Comparison of ENCODE assay signal across 14 cellular contexts in the genomic region with DNA sequence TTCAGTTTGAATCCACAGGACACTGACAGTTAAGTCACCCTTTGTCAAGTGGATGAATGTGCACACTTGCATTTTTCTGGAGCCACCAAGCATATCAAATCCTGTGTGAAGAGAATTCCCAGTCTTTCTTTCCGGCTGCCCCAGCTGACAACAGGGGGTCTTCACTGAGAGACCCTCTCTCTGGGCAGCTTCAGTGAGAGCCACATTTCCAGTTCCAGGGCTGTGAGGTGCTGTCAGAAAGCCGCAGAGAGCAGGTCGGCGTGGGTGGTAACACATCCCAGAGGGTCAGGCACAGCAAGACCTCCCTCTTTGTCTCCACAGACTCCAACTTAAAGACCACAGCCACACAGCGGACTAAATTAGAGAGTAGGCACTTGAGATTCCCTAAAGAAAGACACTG.
A peak's percentile ranks its signal among the peaks of the same experiment; 100 is the strongest.
DNase-seq lines count a peak whose midpoint lies in the region; ATAC-seq, FAIRE-seq and TF ChIP-seq lines count a peak whose summit lies in the region.
"Had no signal": no experiment of that assay in that cellular context is flagged by ENCODE, and none has a peak within 500 bp of the region (broad histone marks: within the 10 kb centered on the region; RNA-seq: fewer than 3 reads in every experiment).

No MANE protein-coding gene starts in this region.

- H3K27ac Mint-ChIP-seq in nephron: peak overlapping the region; percentile 10 to 31 (median 26)
- H3K27ac Mint-ChIP-seq: HFFc6 had no signal

- H3K36me3 Mint-ChIP-seq in nephron (ENCODE audit: low read depth): no peaks in the 10 kb centered on the region
- H3K36me3 Mint-ChIP-seq: CD4-positive, CD25-positive, alpha-beta regulatory T cell had no signal

- H3K9me3 ChIP-seq in A549 (no peaks in the 10 kb centered on the region), K562 (replicated peaks; ENCODE audit: control insufficient read depth, insufficient read depth, low read depth, low read length) (no peaks in the 10 kb centered on the region)
- H3K9me3 ChIP-seq: BLaER1 treated with 17β-estradiol and CSF1 and Interleukin-3, amounts not matched to agents 10 nM and 100 nM had no signal

- no peak for ATAC-seq in A549
- ATAC-seq in K562: no peak
- no peak for ATAC-seq in HG02840 (IDR thresholded peaks at IDR 0.05; ENCODE audit: low FRiP score, unreplicated experiment)

- no peaks in the 10 kb centered on the region for H3K9me3 Mint-ChIP-seq in nephron
- H3K9me3 Mint-ChIP-seq: CD4-positive, CD25-positive, alpha-beta regulatory T cell had no signal

- no peaks in the 10 kb centered on the region for H4K20me1 ChIP-seq in K562 (replicated peaks; ENCODE audit: control insufficient read depth, insufficient read depth, low read length)
- H4K20me1 ChIP-seq: BLaER1 treated with 17β-estradiol and CSF1 and Interleukin-3, amounts not matched to agents 10 nM and 100 nM had no signal

- no peak for TF ChIP-seq CTCF in A549 (IDR thresholded peaks at IDR 0.05)
- no peak for TF ChIP-seq CTCF in K562 (IDR thresholded peaks at IDR 0.05 in 2 of 3, conservative IDR thresholded peaks at IDR 0.05 in 1 of 3; ENCODE audit: insufficient read depth in 2 of 3, low read depth in 1 of 3, low read length in 3 of 3)
- TF ChIP-seq CTCF in nephron (IDR thresholded peaks at IDR 0.05; ENCODE audit: unreplicated experiment in 3 of 3): no peak

- POLR2A ChIA-PET in A549 (lab: Yijun Ruan, JAX): no interaction called here
- POLR2A ChIA-PET in K562 (lab: Yijun Ruan, JAX): interaction anchor here (1.0 kb wide), 1 partner anchor 24 kb away, joined by 3 read pairs; no protein-coding TSS in a partner anchor

- no peaks in the 10 kb centered on the region for H3K79me2 ChIP-seq in K562 (ENCODE audit: control insufficient read depth, insufficient read depth, low read length)

- no peaks in the 10 kb centered on the region for H3K9me1 ChIP-seq in K562 (ENCODE audit: control insufficient read depth, insufficient read depth, low read length)

- H3K9ac ChIP-seq in K562 (ENCODE audit: insufficient read depth in 1 of 2, low read depth in 2 of 2, low read length in 2 of 2): no peak overlapping the region
- H3K9ac ChIP-seq: BLaER1 treated with 17β-estradiol and CSF1 and Interleukin-3, amounts not matched to agents 10 nM and 100 nM had no signal

- peaks cover 42% of the 10 kb centered on the region for H3K4me1 Mint-ChIP-seq in nephron
- H3K4me1 Mint-ChIP-seq: CD4-positive, CD25-positive, alpha-beta regulatory T cell had no signal

- DNase-seq in A549 (ENCODE audit: low read depth in 1 of 2, low spot score in 1 of 2) (no peak), K562 (ENCODE audit: extremely low read depth in 1 of 4, low spot score in 3 of 4) (no peak), retina (peak; percentile 65), RKO (ENCODE audit: low spot score) (no peak), NCI-H2107 treated with DMSO at 0.1 percent for 48 hours (lab: John Stamatoyannopoulos, UW; ENCODE audit: unreplicated experiment) (no peak)
- DNase-seq: 8988T; ACHN; CD4-positive, CD25-positive, alpha-beta regulatory T cell; HCEC 1CT; HFFc6 had no signal

- H3K4me1 ChIP-seq in A549 (no peaks in the 10 kb centered on the region), K562 (replicated peaks in 1 of 2; ENCODE audit: control insufficient read depth in 2 of 2, insufficient read depth in 2 of 2, low read length in 2 of 2) (peaks cover 0 to 4% of the 10 kb centered on the region in 2 experiments; a peak in 1 of 5 replicates)
- H3K4me1 ChIP-seq: BLaER1 treated with 17β-estradiol and CSF1 and Interleukin-3, amounts not matched to agents 10 nM and 100 nM had no signal

- H3K4me3 Mint-ChIP-seq in nephron: no peak overlapping the region
- H3K4me3 Mint-ChIP-seq: CD4-positive, CD25-positive, alpha-beta regulatory T cell; HFFc6 had no signal

- intact Hi-C loops in K562 (cut with micrococcal nuclease): no loop called here

- WGBS in A549 (ENCODE audit: missing lambda C conversion rate): 46% methylated on average over 5 of the region's 5 CpGs
- WGBS in K562 (ENCODE audit: insufficient coverage, low coverage, missing lambda C conversion rate): 0% methylated on average over 5 of the region's 5 CpGs

- in situ Hi-C loops in K562 (cut with MboI): no loop called here

- H3K27ac ChIP-seq in A549 (no peak overlapping the region), K562 (ENCODE audit: extremely low read depth, low read depth, low read length) (no peak overlapping the region)
- H3K27ac ChIP-seq: BLaER1 treated with 17β-estradiol and CSF1 and Interleukin-3, amounts not matched to agents 10 nM and 100 nM; HL-60 had no signal

- TF ChIP-seq RAD21 in A549 (conservative IDR thresholded peaks at IDR 0.05 in 1 of 2, IDR thresholded peaks at IDR 0.05 in 1 of 2) (no peak), K562 (CRISPR knock-in tag; conservative IDR thresholded peaks at IDR 0.05 in 1 of 2, IDR thresholded peaks at IDR 0.05 in 1 of 2) (no peak)

- CTCF ChIA-PET in A549 (lab: Yijun Ruan, JAX): no interaction called here
- CTCF ChIA-PET in K562 (lab: Yijun Ruan, JAX; ENCODE audit: low intra/inter-chr PET ratio): interaction anchor here (0.5 kb wide), 1 partner anchor 51 kb away, joined by 4 read pairs; no protein-coding TSS in a partner anchor

- no peak overlapping the region for H3K4me2 ChIP-seq in A549
- no peak overlapping the region for H3K4me2 ChIP-seq in K562 (ENCODE audit: insufficient read depth, low read length)
- H3K4me2 ChIP-seq: BLaER1 treated with 17β-estradiol and CSF1 and Interleukin-3, amounts not matched to agents 10 nM and 100 nM had no signal

- no peaks in the 10 kb centered on the region for H3K36me3 ChIP-seq in K562 (ENCODE audit: control insufficient read depth, insufficient read depth, low read length)
- H3K36me3 ChIP-seq: BLaER1 treated with 17β-estradiol and CSF1 and Interleukin-3, amounts not matched to agents 10 nM and 100 nM had no signal

- H3K4me3 ChIP-seq in A549 (no peak overlapping the region), K562 (no peak overlapping the region)
- H3K4me3 ChIP-seq: BLaER1 treated with 17β-estradiol and CSF1 and Interleukin-3, amounts not matched to agents 10 nM and 100 nM had no signal

- H3K27me3 ChIP-seq in K562 (ENCODE audit: control insufficient read depth in 2 of 2, insufficient read depth in 2 of 2, low read length in 2 of 2): peaks cover 38 to 74% of the 10 kb centered on the region in 2 experiments
- H3K27me3 ChIP-seq: BLaER1 treated with 17β-estradiol and CSF1 and Interleukin-3, amounts not matched to agents 10 nM and 100 nM had no signal

- FAIRE-seq in A549 (lab: Jason Lieb, UNC) (no peak), K562 (lab: Jason Lieb, UNC) (no peak)

- no TSS peak for BruUV-seq in K562 (replicated peaks; lab: Mats Ljungman, UMichigan)

- peaks cover 7% of the 10 kb centered on the region for H3K27me3 Mint-ChIP-seq in nephron (ENCODE audit: low read depth)

- TF ChIP-seq POLR2A in A549 (IDR thresholded peaks at IDR 0.05; ENCODE audit: low read length) (no peak), K562 (conservative IDR thresholded peaks at IDR 0.05) (no peak)

- TF ChIP-seq EP300 in A549 (IDR thresholded peaks at IDR 0.05) (no peak), K562 (IDR thresholded peaks at IDR 0.05; ENCODE audit: low read length) (no peak)

- no peak overlapping the region for H2AFZ ChIP-seq in K562 (ENCODE audit: low read depth, low read length)

TF ChIP-seq in A549, 52 proteins besides CTCF, POLR2A, EP300 and RAD21:
- TF ChIP-seq MAFK (IDR thresholded peaks at IDR 0.05; ENCODE audit: partially characterized antibody) (peak; percentile 34), CBX8 (IDR thresholded peaks at IDR 0.05) (no peak)

TF ChIP-seq in K562, 482 proteins besides CTCF, POLR2A, EP300 and RAD21 (continues in another document):
- TF ChIP-seq PPARD (CRISPR knock-in tag; IDR thresholded peaks at IDR 0.05) (no peak), EGR1 (conservative IDR thresholded peaks at IDR 0.05) (0 out of 2 replicates have a peak, but pooled peaks have one; percentile 6), ZNF316 (IDR thresholded peaks at IDR 0.05) (0 out of 2 replicates have a peak, but pooled peaks have one; percentile 6), KAT8 (IDR thresholded peaks at IDR 0.05; ENCODE audit: low read depth) (no peak), RFX7 (CRISPR knock-in tag; IDR thresholded peaks at IDR 0.05) (no peak), RHOXF2B (CRISPR knock-in tag; conservative IDR thresholded peaks at IDR 0.05) (no peak), C11orf30 (IDR thresholded peaks at IDR 0.05; ENCODE audit: low read depth) (0 out of 2 replicates have a peak, but pooled peaks have one; percentile 17), ZNF277 (CRISPR knock-in tag; IDR thresholded peaks at IDR 0.05; ENCODE audit: borderline replicate concordance) (no peak), KDM5B (IDR thresholded peaks at IDR 0.05; ENCODE audit: insufficient replicate concordance, low read depth, low read length) (no peak), SMAD1 (IDR thresholded peaks at IDR 0.05; ENCODE audit: low read depth, low read length, partially characterized antibody) (no peak)
- TF ChIP-seq, protein P1, sequence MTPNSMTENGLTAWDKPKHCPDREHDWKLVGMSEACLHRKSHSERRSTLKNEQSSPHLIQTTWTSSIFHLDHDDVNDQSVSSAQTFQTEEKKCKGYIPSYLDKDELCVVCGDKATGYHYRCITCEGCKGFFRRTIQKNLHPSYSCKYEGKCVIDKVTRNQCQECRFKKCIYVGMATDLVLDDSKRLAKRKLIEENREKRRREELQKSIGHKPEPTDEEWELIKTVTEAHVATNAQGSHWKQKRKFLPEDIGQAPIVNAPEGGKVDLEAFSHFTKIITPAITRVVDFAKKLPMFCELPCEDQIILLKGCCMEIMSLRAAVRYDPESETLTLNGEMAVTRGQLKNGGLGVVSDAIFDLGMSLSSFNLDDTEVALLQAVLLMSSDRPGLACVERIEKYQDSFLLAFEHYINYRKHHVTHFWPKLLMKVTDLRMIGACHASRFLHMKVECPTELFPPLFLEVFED (CRISPR knock-in tag; conservative IDR thresholded peaks at IDR 0.05): no peak

Comparison
In these comparisons a context has a peak if more than half of its experiments do, and no peak if none do; other contexts are left out.
1. Of the 35 proteins assayed by ChIP-seq in both K562 and A549: peak only in K562: none; only in A549: MAFK; in both: none; in neither: 34.